In genomic region chr19:5974721-5975387, GRCh38 we compare ENCODE assay signal across 1 cellular context.
A peak's percentile ranks its signal among the peaks of the same experiment; 100 is the strongest.
TF ChIP-seq lines count a peak whose summit lies in the region.

No MANE protein-coding gene starts in this region.

TF ChIP-seq in HEK293, 187 proteins besides CTCF, POLR2A, EP300 and RAD21 (continued from another document):
- TF ChIP-seq ZNF518A (tag by site-specific recombination; conservative IDR thresholded peaks at IDR 0.05; ENCODE audit: low read depth) (no peak), ZNF202 (tag by site-specific recombination; IDR thresholded peaks at IDR 0.05; ENCODE audit: borderline replicate concordance) (no peak), ZNF560 (tag by site-specific recombination; IDR thresholded peaks at IDR 0.05; ENCODE audit: borderline replicate concordance) (no peak), ZNF514 (tag by site-specific recombination; IDR thresholded peaks at IDR 0.05) (no peak), ZNF521 (tag by site-specific recombination; IDR thresholded peaks at IDR 0.05) (no peak), ZXDB (tag by site-specific recombination; IDR thresholded peaks at IDR 0.05) (peak; percentile 81), ZNF211 (tag by site-specific recombination; IDR thresholded peaks at IDR 0.05; ENCODE audit: low read depth) (no peak), ZNF558 (tag by site-specific recombination; IDR thresholded peaks at IDR 0.05) (no peak), ZNF654 (tag by site-specific recombination; IDR thresholded peaks at IDR 0.05; ENCODE audit: low read depth) (no peak), ZNF112 (tag by site-specific recombination; IDR thresholded peaks at IDR 0.05) (no peak), ZNF510 (tag by site-specific recombination; IDR thresholded peaks at IDR 0.05; ENCODE audit: insufficient replicate concordance) (no peak), ZNF292 (tag by site-specific recombination; IDR thresholded peaks at IDR 0.05; ENCODE audit: borderline replicate concordance, low read depth) (no peak), ZNF19 (tag by site-specific recombination; IDR thresholded peaks at IDR 0.05; ENCODE audit: low read depth) (no peak), OVOL3 (tag by site-specific recombination; IDR thresholded peaks at IDR 0.05) (no peak), PBX3 (CRISPR knock-in tag; IDR thresholded peaks at IDR 0.05) (no peak), ZBTB11 (tag by site-specific recombination; conservative IDR thresholded peaks at IDR 0.05; ENCODE audit: low read depth) (no peak), PRDM1 (tag by site-specific recombination; IDR thresholded peaks at IDR 0.05) (0 out of 2 replicates have a peak, but pooled peaks have one; percentile 32), ZNF37A (tag by site-specific recombination; IDR thresholded peaks at IDR 0.05) (no peak), ZNF701 (tag by site-specific recombination; IDR thresholded peaks at IDR 0.05) (no peak), RBAK (tag by site-specific recombination; IDR thresholded peaks at IDR 0.05) (no peak), SCRT1 (tag by site-specific recombination; IDR thresholded peaks at IDR 0.05; ENCODE audit: borderline replicate concordance) (no peak), ZNF585B (tag by site-specific recombination; IDR thresholded peaks at IDR 0.05) (no peak), KLF16 (tag by site-specific recombination; IDR thresholded peaks at IDR 0.05) (no peak), ZBTB6 (tag by site-specific recombination; IDR thresholded peaks at IDR 0.05) (no peak), ZNF16 (tag by site-specific recombination; IDR thresholded peaks at IDR 0.05; ENCODE audit: low read depth) (no peak), ZNF664 (tag by site-specific recombination; IDR thresholded peaks at IDR 0.05) (no peak), GLI2 (tag by site-specific recombination; IDR thresholded peaks at IDR 0.05; ENCODE audit: borderline replicate concordance, low read depth) (no peak), SALL2 (tag by site-specific recombination; IDR thresholded peaks at IDR 0.05; ENCODE audit: borderline replicate concordance) (no peak), FEZF1 (tag by site-specific recombination; IDR thresholded peaks at IDR 0.05) (peak; percentile 46), ZNF239 (tag by site-specific recombination; IDR thresholded peaks at IDR 0.05) (no peak), OSR2 (tag by site-specific recombination; IDR thresholded peaks at IDR 0.05) (no peak), ZFP69B (tag by site-specific recombination; IDR thresholded peaks at IDR 0.05) (peak; percentile 76; the same call in 1 of the 2 replicates), ZBTB21 (tag by site-specific recombination; IDR thresholded peaks at IDR 0.05) (no peak), ZSCAN5A (tag by site-specific recombination; IDR thresholded peaks at IDR 0.05) (no peak), ZNF223 (tag by site-specific recombination; IDR thresholded peaks at IDR 0.05) (no peak), ZNF639 (tag by site-specific recombination; IDR thresholded peaks at IDR 0.05) (no peak), ZNF645 (tag by site-specific recombination; IDR thresholded peaks at IDR 0.05) (no peak), ZNF830 (tag by site-specific recombination; IDR thresholded peaks at IDR 0.05; ENCODE audit: low read depth) (no peak), ZNF704 (tag by site-specific recombination; IDR thresholded peaks at IDR 0.05) (no peak), SETDB1 (IDR thresholded peaks at IDR 0.05; ENCODE audit: insufficient read length, low read length) (no peak), ZNF169 (tag by site-specific recombination; IDR thresholded peaks at IDR 0.05) (no peak), ZBTB7A (tag by site-specific recombination; IDR thresholded peaks at IDR 0.05; ENCODE audit: low read depth) (no peak), ZNF555 (tag by site-specific recombination; conservative IDR thresholded peaks at IDR 0.05) (no peak)
